In the genomic region with DNA sequence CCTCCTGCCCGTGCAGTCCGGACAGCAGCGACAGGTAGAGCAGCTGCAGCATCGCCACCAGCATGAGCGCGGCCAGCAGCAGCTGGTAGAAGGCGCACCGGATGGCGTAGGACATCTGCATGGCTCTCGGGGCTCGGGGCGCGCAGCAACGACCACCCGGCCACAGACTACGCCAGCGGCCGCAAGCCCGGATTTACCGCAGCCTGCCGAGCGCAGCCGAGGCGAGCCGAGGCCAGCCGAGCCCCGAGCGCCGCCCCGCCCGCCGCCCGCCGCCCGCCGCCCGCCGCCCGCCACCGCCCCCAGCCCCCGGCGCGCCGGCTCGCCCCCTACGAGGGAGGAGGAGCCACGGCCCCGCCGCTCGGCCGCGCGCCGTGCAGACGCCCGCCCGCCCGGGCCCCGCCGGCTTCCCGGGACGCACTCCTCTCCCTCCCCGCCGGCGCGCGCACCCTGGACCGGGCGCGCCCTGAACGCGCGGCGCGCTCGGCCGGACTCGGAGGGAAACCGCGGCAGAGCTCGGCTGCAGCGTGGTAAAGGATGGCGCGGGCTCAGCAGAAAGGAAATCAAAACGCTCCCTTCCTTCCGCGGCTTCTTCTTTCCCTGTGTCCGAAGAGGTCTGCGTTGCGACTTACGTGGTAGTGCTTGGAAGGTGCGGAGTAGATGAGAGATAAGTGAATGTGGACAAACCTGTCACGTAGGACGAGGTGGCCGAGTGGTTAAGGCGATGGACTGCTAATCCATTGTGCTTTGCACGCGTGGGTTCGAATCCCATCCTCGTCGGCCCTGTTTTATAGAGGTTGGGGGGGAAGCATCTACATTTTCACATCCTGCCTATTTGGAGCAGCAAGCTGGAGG, we compare ENCODE assay signal across 8 cellular contexts. TPM values are rescaled to one million over a fixed set of nuclear protein-coding genes. Genes with fewer than 3 reads are reported as not detected.
A peak's percentile ranks its signal among the peaks of the same experiment; 100 is the strongest.
DNase-seq lines count a peak whose midpoint lies in the region; ATAC-seq and TF ChIP-seq lines count a peak whose summit lies in the region.

Gene B4GAT1 (minus strand): TSS at position 205 of the 852 bp plus-strand sequence. CDS start 84 bp downstream, at position 121.

- DNase-seq in CD14-positive monocyte (ENCODE audit: low spot score) (peak; percentile 63), NCI-H1092 treated with DMSO at 0.1 percent for 48 hours (lab: John Stamatoyannopoulos, UW) (peak; percentile 92), SW 1271 (lab: John Stamatoyannopoulos, UW) (peak; percentile 78 to 85), Right ventricle myocardium inferior (ENCODE audit: missing footprints) (peak; percentile 88), ovary (peak; percentile 85 to 93 (median 90)), testis (peak; percentile 86)
- peak; percentile 68 for DNase-seq in activated naive CD8-positive, alpha-beta T cell treated with anti-CD3 and anti-CD28 coated beads, Interleukin-2, amount 50 U/mL, for 16 hours (ENCODE audit: low read depth, low spot score)

- H3K27me3 Mint-ChIP-seq in CD14-positive monocyte (ENCODE audit: low read depth in 3 of 3) = peaks cover 5 to 22% (median 11%) of the 10 kb centered on the region in 3 donors

- peak within 1 kb of the TSS; percentile 97 for H3K4me3 ChIP-seq in ovary
- H3K4me3 ChIP-seq in testis = peak within 1 kb of the TSS; percentile 68 to 88

- H3K9me3 ChIP-seq in ovary (no peaks in the 10 kb centered on the region), testis (no peaks in the 10 kb centered on the region)

- peaks cover 12% of the 10 kb centered on the region for H3K4me1 ChIP-seq in ovary (ENCODE audit: insufficient read depth)
- peaks cover 32% of the 10 kb centered on the region for H3K4me1 ChIP-seq in testis

- WGBS in ovary, 3 donors = 0 to 1% (median 0%) methylated on average over 53 to 97 of the region's 101 CpGs
- WGBS in testis, 2 donors = 1 to 2% methylated on average over 35 to 64 of the region's 101 CpGs

- TF ChIP-seq POLR2A in ovary (IDR thresholded peaks at IDR 0.05) (peak; percentile 36), testis (IDR thresholded peaks at IDR 0.05) (no peak)

- H3K27ac ChIP-seq in ovary (peak within 1 kb of the TSS; percentile 91), testis (peak within 1 kb of the TSS; percentile 81 to 89)

- ATAC-seq in GM21529 (IDR thresholded peaks at IDR 0.05; ENCODE audit: unreplicated experiment) (peak; percentile 36), Right ventricle myocardium inferior (peak; percentile 81)

- H3K36me3 ChIP-seq in ovary (no peaks in the 10 kb centered on the region), testis (ENCODE audit: low read depth, missing control alignments) (no peaks in the 10 kb centered on the region)

- H3K4me3 Mint-ChIP-seq in CD14-positive monocyte = peak within 1 kb of the TSS; percentile 84 to 93

- peaks cover 31% of the 10 kb centered on the region for H3K4me1 Mint-ChIP-seq in CD14-positive monocyte

- H3K9me3 Mint-ChIP-seq in CD14-positive monocyte = no peaks in the 10 kb centered on the region

- TF ChIP-seq EP300 in ovary (IDR thresholded peaks at IDR 0.05) = no peak

- peaks cover 7 to 9% of the 10 kb centered on the region in 2 donors for H3K36me3 Mint-ChIP-seq in CD14-positive monocyte

- intact Hi-C loops in CD14-positive monocyte (cut with micrococcal nuclease) = no loop called here
- intact Hi-C loops in Right ventricle myocardium inferior (cut with DNase I) = loop anchor here (2.0 to 5.0 kb wide), 3 partner anchors 23 to 40 kb away; partner anchors contain the start of gene SLC29A2
- intact Hi-C loops in ovary (cut with DNase I) = no loop called here
- intact Hi-C loops in testis (cut with DNase I; ENCODE audit: low total_unique reads) = no loop called here

- peak within 1 kb of the TSS in 3 of 7 donors; percentile 20 to 75 (median 62) for H3K27ac Mint-ChIP-seq in CD14-positive monocyte

- no peak for TF ChIP-seq CTCF in CD14-positive monocyte (IDR thresholded peaks at IDR 0.05)
- TF ChIP-seq CTCF in ovary (IDR thresholded peaks at IDR 0.05) = no peak
- TF ChIP-seq CTCF in testis (IDR thresholded peaks at IDR 0.05) = no peak

- H3K27me3 ChIP-seq in ovary (no peaks in the 10 kb centered on the region), testis (no peaks in the 10 kb centered on the region)

RNA-seq across cellular contexts. Expression of gene B4GAT1, which starts in this region (rescaled TPM):
- 1 to 10 TPM; 1.7 TPM for polyA plus RNA-seq in CD14-positive monocyte
- 49.0 TPM for total RNA-seq in Right ventricle myocardium inferior
- 10 to 100 TPM; 30.7 to 44.9 (median 37.8) TPM for total RNA-seq in ovary
- 10 to 100 TPM; 53.2 to 54.2 TPM for polyA plus RNA-seq in ovary
- 10 to 100 TPM; 28.2 to 45.1 TPM for total RNA-seq in testis
- 23.2 TPM for polyA plus RNA-seq in testis (ENCODE audit: insufficient read depth, low read depth, low replicate concordance)

Comparison
In these comparisons a context has a peak if more than half of its experiments do, and no peak if none do; other contexts are left out.
1. Peak in every context shown above with its lines: DNase-seq, ATAC-seq, H3K4me3 ChIP-seq and H3K27ac ChIP-seq.